Comparison of ENCODE assay signal across 10 cellular contexts in genomic region chr3:153210116-153210515, GRCh38. TPM values are rescaled to one million over a fixed set of nuclear protein-coding genes. Genes with fewer than 3 reads are reported as not detected.
DNase-seq lines count a peak whose midpoint lies in the region; ATAC-seq and TF ChIP-seq lines count a peak whose summit lies in the region.
"Had no signal": no experiment of that assay in that cellular context is flagged by ENCODE, and none has a peak within 500 bp of the region (broad histone marks: within the 10 kb centered on the region; RNA-seq: fewer than 3 reads in every experiment).

No MANE protein-coding gene starts in this region.

- CTCF ChIA-PET in T-cell (lab: Charles Lee) (interaction anchor here (0.6 to 1.7 kb wide), 21 partner anchors 9 to 556 kb away, joined by 3 to 15 read pairs (median 4); no protein-coding TSS in a partner anchor), RWPE1 (lab: Yijun Ruan, JAX) (interaction anchor here (1.0 kb wide), 1 partner anchor 167 kb away, joined by 3 read pairs; no protein-coding TSS in a partner anchor)

- H3K27ac ChIP-seq in RWPE1 = no peak overlapping the region

- peak overlapping the region; percentile 26 for H3K27ac Mint-ChIP-seq in stimulated activated naive CD8-positive, alpha-beta T cell treated with anti-CD3 and anti-CD28 coated beads, Interleukin-15, Interleukin-2, amounts not matched to agents 100 ng/mL and 50 ng/mL, for 24 hours
- H3K27ac Mint-ChIP-seq in T-cell = peak overlapping the region; percentile 75 to 82

- no peak overlapping the region for H3K4me3 Mint-ChIP-seq in stimulated activated naive CD8-positive, alpha-beta T cell treated with anti-CD3 and anti-CD28 coated beads, Interleukin-15, Interleukin-2, amounts not matched to agents 100 ng/mL and 50 ng/mL, for 24 hours
- peak overlapping the region; percentile 31 to 54 (median 46) for H3K4me3 Mint-ChIP-seq in T-cell

- ATAC-seq in stimulated activated naive CD8-positive, alpha-beta T cell treated with anti-CD3 and anti-CD28 coated beads, Interleukin-15, Interleukin-2, amounts not matched to agents 100 U/mL and 50 U/mL, for 24 hours = no peak
- peak; percentile 50 to 92 (median 86) for ATAC-seq in T-cell (replicated peaks in 1 of 4)
- ATAC-seq in HG03378 (IDR thresholded peaks at IDR 0.05; ENCODE audit: unreplicated experiment) = no peak
- ATAC-seq in GM19452 (IDR thresholded peaks at IDR 0.05; ENCODE audit: unreplicated experiment) = no peak

- POLR2A ChIA-PET in T-cell (lab: Charles Lee) (interaction anchor here (0.5 to 0.7 kb wide), 2 partner anchors 9 to 161 kb away, joined by 3 to 6 read pairs; no protein-coding TSS in a partner anchor), RWPE1 (lab: Yijun Ruan, JAX; ENCODE audit: low non-redundant PET) (no interaction called here)

- no peaks in the 10 kb centered on the region for H3K27me3 Mint-ChIP-seq in stimulated activated naive CD8-positive, alpha-beta T cell treated with anti-CD3 and anti-CD28 coated beads, Interleukin-15, Interleukin-2, amounts not matched to agents 100 ng/mL and 50 ng/mL, for 24 hours
- no peaks in the 10 kb centered on the region for H3K27me3 Mint-ChIP-seq in T-cell

- TF ChIP-seq CTCF in RWPE1 (conservative IDR thresholded peaks at IDR 0.05; ENCODE audit: low read depth) = no peak

- H3K36me3 Mint-ChIP-seq in stimulated activated naive CD8-positive, alpha-beta T cell treated with anti-CD3 and anti-CD28 coated beads, Interleukin-15, Interleukin-2, amounts not matched to agents 100 ng/mL and 50 ng/mL, for 24 hours (ENCODE audit: low read depth) = no peaks in the 10 kb centered on the region
- H3K36me3 Mint-ChIP-seq in T-cell = no peaks in the 10 kb centered on the region

- peaks cover 26% of the 10 kb centered on the region for H3K4me1 Mint-ChIP-seq in stimulated activated naive CD8-positive, alpha-beta T cell treated with anti-CD3 and anti-CD28 coated beads, Interleukin-15, Interleukin-2, amounts not matched to agents 100 ng/mL and 50 ng/mL, for 24 hours (ENCODE audit: low read depth)
- H3K4me1 Mint-ChIP-seq in T-cell = peaks cover 38 to 50% (median 39%) of the 10 kb centered on the region in 3 donors

- H3K9me3 Mint-ChIP-seq in stimulated activated naive CD8-positive, alpha-beta T cell treated with anti-CD3 and anti-CD28 coated beads, Interleukin-15, Interleukin-2, amounts not matched to agents 100 ng/mL and 50 ng/mL, for 24 hours = no peaks in the 10 kb centered on the region
- no peaks in the 10 kb centered on the region for H3K9me3 Mint-ChIP-seq in T-cell

- DNase-seq in stimulated activated naive CD8-positive, alpha-beta T cell treated with anti-CD3 and anti-CD28 coated beads, Interleukin-15, Interleukin-2, amounts not matched to agents 100 U/mL and 50 U/mL, for 24 hours = no peak
- DNase-seq in T-cell = peak in 25 of 34 experiments; percentile 7 to 45 (median 20)
- peak; percentile 20 for DNase-seq in hepatic stellate cell (ENCODE audit: low spot score)
- no peak for DNase-seq in RWPE1 (ENCODE audit: low spot score)
- DNase-seq in activated gamma-delta T cell (lab: John Stamatoyannopoulos, UW) = no peak
- DNase-seq: DMS153, NCI-H2171 treated with DMSO at 0.1 percent for 48 hours had no signal

RNA-seq across cellular contexts. Expression of gene RAP2B, which starts 48.1 kb away (rescaled TPM):
- total RNA-seq in T-cell = 10 to 100 TPM; 16.3 to 35.8 (median 28.1) TPM

Comparison
In these comparisons a context has a peak if more than half of its experiments do, and no peak if none do; other contexts are left out.
1. ATAC-seq: peak in T-cell (4 of 4); none in stimulated activated naive CD8-positive, alpha-beta T cell treated with anti-CD3 and anti-CD28 coated beads, Interleukin-15, Interleukin-2, amounts not matched to agents 100 U/mL and 50 U/mL, for 24 hours (single experiment), HG03378 (single experiment) and GM19452 (single experiment).
2. DNase-seq: peak in T-cell (25 of 34) and hepatic stellate cell (single experiment); none in stimulated activated naive CD8-positive, alpha-beta T cell treated with anti-CD3 and anti-CD28 coated beads, Interleukin-15, Interleukin-2, amounts not matched to agents 100 U/mL and 50 U/mL, for 24 hours (single experiment), RWPE1 (single experiment) and activated gamma-delta T cell (single experiment).